In the genomic region with DNA sequence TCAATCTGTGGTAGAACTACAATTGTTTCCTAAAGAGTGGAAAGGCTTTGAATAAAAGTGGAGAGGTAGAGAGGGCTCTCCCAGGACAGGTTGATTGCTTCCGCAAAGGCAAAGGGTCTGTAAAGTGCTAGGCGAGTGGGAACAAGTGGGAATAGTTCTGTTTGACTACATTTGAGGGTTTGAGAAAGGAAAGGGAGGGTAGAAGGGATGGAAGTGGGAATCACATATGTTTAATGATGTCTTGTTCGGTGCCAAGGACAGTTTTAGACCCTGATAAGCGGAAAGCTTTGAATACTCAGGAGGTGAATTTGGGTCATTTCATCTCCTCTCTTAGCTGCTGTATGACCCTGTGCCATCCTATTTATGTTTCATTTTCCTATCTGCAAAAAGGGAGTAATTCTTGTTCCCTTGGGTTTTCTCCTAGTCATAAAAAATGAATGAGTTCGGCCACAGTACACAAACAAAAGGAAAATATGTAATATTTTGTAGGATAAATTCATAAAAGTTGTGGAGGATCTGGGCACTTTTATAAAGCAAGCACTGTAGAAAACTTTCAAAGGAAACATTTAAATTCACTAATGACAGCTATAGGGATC, we compare ENCODE assay signal across 9 cellular contexts. TPM values are rescaled to one million over a fixed set of nuclear protein-coding genes. Genes with fewer than 3 reads are reported as not detected.
DNase-seq lines count a peak whose midpoint lies in the region; ATAC-seq and TF ChIP-seq lines count a peak whose summit lies in the region.
"Had no signal": no experiment of that assay in that cellular context is flagged by ENCODE, and none has a peak within 500 bp of the region (broad histone marks: within the 10 kb centered on the region; RNA-seq: fewer than 3 reads in every experiment).

No MANE protein-coding gene starts in this region.

- no peak for ATAC-seq in effector memory CD8-positive, alpha-beta T cell (replicated peaks)
- ATAC-seq in GM18868 (IDR thresholded peaks at IDR 0.05; ENCODE audit: unreplicated experiment): no peak

- H3K4me1 Mint-ChIP-seq in effector memory CD8-positive, alpha-beta T cell (ENCODE audit: low read depth in 2 of 2): peaks cover 21 to 31% of the 10 kb centered on the region in 2 donors
- peaks cover 32% of the 10 kb centered on the region for H3K4me1 Mint-ChIP-seq in osteocyte (ENCODE audit: unreplicated experiment)

- DNase-seq in DMS79 (lab: John Stamatoyannopoulos, UW): peak; percentile 54
- DNase-seq in NCI-H128 (lab: John Stamatoyannopoulos, UW; ENCODE audit: unreplicated experiment): peak; percentile 10
- DNase-seq in effector memory CD8-positive, alpha-beta T cell: no peak
- DNase-seq in osteocyte (ENCODE audit: extremely low spot score, unreplicated experiment): no peak
- DNase-seq in activated gamma-delta T cell (lab: John Stamatoyannopoulos, UW): no peak
- DNase-seq in islet precursor cell: no peak
- DNase-seq in posterior vena cava (ENCODE audit: low spot score): no peak
- DNase-seq: NCI-H1436 had no signal

- no peaks in the 10 kb centered on the region for H3K9me3 Mint-ChIP-seq in effector memory CD8-positive, alpha-beta T cell
- no peaks in the 10 kb centered on the region for H3K9me3 Mint-ChIP-seq in osteocyte (ENCODE audit: unreplicated experiment)

- H3K27ac Mint-ChIP-seq in effector memory CD8-positive, alpha-beta T cell: peak overlapping the region; percentile 95 to 98
- peak overlapping the region; percentile 99 for H3K27ac Mint-ChIP-seq in osteocyte (ENCODE audit: unreplicated experiment)

- H3K36me3 Mint-ChIP-seq in effector memory CD8-positive, alpha-beta T cell (ENCODE audit: insufficient read depth): peaks cover 43% of the 10 kb centered on the region
- H3K36me3 Mint-ChIP-seq in osteocyte (ENCODE audit: unreplicated experiment): peaks cover 5% of the 10 kb centered on the region

- intact Hi-C loops in posterior vena cava (cut with DNase I): loop anchor here in 1 of 2 donors (1.0 kb wide), 1 partner anchor 17 kb away; no protein-coding TSS in a partner anchor

- no peaks in the 10 kb centered on the region for H3K27me3 Mint-ChIP-seq in effector memory CD8-positive, alpha-beta T cell
- H3K27me3 Mint-ChIP-seq in osteocyte (ENCODE audit: unreplicated experiment): no peaks in the 10 kb centered on the region

- TF ChIP-seq CTCF in osteocyte (IDR thresholded peaks at IDR 0.05): no peak

- peak overlapping the region; percentile 47 to 94 for H3K4me3 Mint-ChIP-seq in effector memory CD8-positive, alpha-beta T cell
- H3K4me3 Mint-ChIP-seq in osteocyte (ENCODE audit: unreplicated experiment): peak overlapping the region; percentile 86

RNA-seq across cellular contexts. Expression of gene PIM1, which starts 1.7 kb away (rescaled TPM):
- total RNA-seq in osteocyte (8.9 and 12.8 TPM in 2 replicates), posterior vena cava (10 to 100 TPM; 32.3 to 34.3 TPM)

Comparison
In these comparisons a context has a peak if more than half of its experiments do, and no peak if none do; other contexts are left out.
1. DNase-seq: peak in DMS79 (single experiment) and NCI-H128 (single experiment); none in effector memory CD8-positive, alpha-beta T cell (0 of 3), osteocyte (single experiment), activated gamma-delta T cell (single experiment), islet precursor cell (single experiment) and posterior vena cava (single experiment).